In genomic region chr18:57997820-57998219, GRCh38 we compare ENCODE assay signal across 2 cellular contexts.
A peak's percentile ranks its signal among the peaks of the same experiment; 100 is the strongest.
TF ChIP-seq lines count a peak whose summit lies in the region.

No MANE protein-coding gene starts in this region.

TF ChIP-seq in HepG2, 621 proteins besides CTCF, POLR2A, EP300 and RAD21:
- TF ChIP-seq MAFF (IDR thresholded peaks at IDR 0.05; ENCODE audit: low read depth, low read length), result peak; percentile 99
- 0 out of 2 replicates have a peak, but pooled peaks have one; percentile 63 for TF ChIP-seq MAFG (CRISPR knock-in tag; IDR thresholded peaks at IDR 0.05)
- TF ChIP-seq MAFK (conservative IDR thresholded peaks at IDR 0.05 in 1 of 2, IDR thresholded peaks at IDR 0.05 in 1 of 2; ENCODE audit: low read length in 2 of 2), result peak; percentile 98 to 100
- no peak for TF ChIP-seq ZNF550 (CRISPR knock-in tag; IDR thresholded peaks at IDR 0.05; ENCODE audit: borderline replicate concordance)
- no peak for TF ChIP-seq ZNF564 (CRISPR knock-in tag; IDR thresholded peaks at IDR 0.05)
TF ChIP-seq in HepG2: peak in this region for 3.

TF ChIP-seq in H1, 55 proteins besides CTCF, POLR2A, EP300 and RAD21:
- TF ChIP-seq MAFK (IDR thresholded peaks at IDR 0.05; ENCODE audit: low read depth, low read length) (peak; percentile 99), HDAC6 (IDR thresholded peaks at IDR 0.05; ENCODE audit: low read depth, low read length) (no peak), BACH1 (IDR thresholded peaks at IDR 0.05; ENCODE audit: low read length) (peak; percentile 80)
